Comparison of ENCODE assay signal across 9 cellular contexts in genomic region chr2:143451622-143452021, GRCh38.
DNase-seq lines count a peak whose midpoint lies in the region; ATAC-seq and TF ChIP-seq lines count a peak whose summit lies in the region.
"Had no signal": no experiment of that assay in that cellular context is flagged by ENCODE, and none has a peak within 500 bp of the region (broad histone marks: within the 10 kb centered on the region; RNA-seq: fewer than 3 reads in every experiment).

No MANE protein-coding gene starts in this region.

- no peak overlapping the region for H3K27ac ChIP-seq in HEK293 (ENCODE audit: extremely low read depth, low read depth, low read length)
- H3K27ac ChIP-seq: WERI-Rb-1 had no signal

- CTCF ChIA-PET in HEK293 (lab: Yijun Ruan, JAX) = no interaction called here

- peaks cover 20% of the 10 kb centered on the region for H3K4me1 ChIP-seq in HEK293 (ENCODE audit: control insufficient read depth, insufficient read depth, low read length)

- no peaks in the 10 kb centered on the region for H3K36me3 ChIP-seq in HEK293 (ENCODE audit: control insufficient read depth in 2 of 2, insufficient read depth in 1 of 2, low read length in 2 of 2)
- H3K36me3 ChIP-seq: WERI-Rb-1 had no signal

- peak; percentile 68 for ATAC-seq in GM18519 (IDR thresholded peaks at IDR 0.05; ENCODE audit: low FRiP score, unreplicated experiment)
- no peak for ATAC-seq in GM18511 (IDR thresholded peaks at IDR 0.05; ENCODE audit: unreplicated experiment)

- POLR2A ChIA-PET in HEK293 (lab: Yijun Ruan, JAX) = no interaction called here

- DNase-seq in MV-4-11 (lab: John Stamatoyannopoulos, UW) = peak; percentile 95
- DNase-seq in left kidney (ENCODE audit: low read depth, low spot score) = peak; percentile 50
- no peak for DNase-seq in nucleus accumbens (lab: John Stamatoyannopoulos, UW)
- DNase-seq in hepatic stellate cell (ENCODE audit: low spot score) = no peak
- DNase-seq in activated T-cell treated with anti-CD3 and anti-CD28 coated beads for 4 hours = no peak
- DNase-seq: WERI-Rb-1 had no signal

- TF ChIP-seq CTCF in HEK293 (tag by site-specific recombination; IDR thresholded peaks at IDR 0.05) = no peak

- H3K4me3 ChIP-seq in HEK293 (ENCODE audit: low read depth, low read length) = no peak overlapping the region

- H3K9me3 ChIP-seq in HEK293 (ENCODE audit: control insufficient read depth, insufficient read depth, low read depth, low read length) = no peaks in the 10 kb centered on the region

TF ChIP-seq in HEK293, 187 proteins besides CTCF, POLR2A, EP300 and RAD21 (continues in another document):
- TF ChIP-seq ZNF518A (tag by site-specific recombination; conservative IDR thresholded peaks at IDR 0.05; ENCODE audit: low read depth) (no peak), ZNF596 (tag by site-specific recombination; IDR thresholded peaks at IDR 0.05) (peak; percentile 55), ZNF629 (tag by site-specific recombination; IDR thresholded peaks at IDR 0.05) (0 out of 2 replicates have a peak, but pooled peaks have one; percentile 23), IKZF3 (tag by site-specific recombination; IDR thresholded peaks at IDR 0.05) (peak; percentile 87), ZNF416 (tag by site-specific recombination; IDR thresholded peaks at IDR 0.05) (no peak), ZNF426 (tag by site-specific recombination; IDR thresholded peaks at IDR 0.05) (no peak), ZNF561 (tag by site-specific recombination; IDR thresholded peaks at IDR 0.05; ENCODE audit: borderline replicate concordance) (peak; percentile 30; the same call in 1 of the 2 replicates), ZNF449 (tag by site-specific recombination; IDR thresholded peaks at IDR 0.05) (no peak), MYNN (tag by site-specific recombination; IDR thresholded peaks at IDR 0.05; ENCODE audit: borderline replicate concordance) (no peak), ZBTB20 (tag by site-specific recombination; IDR thresholded peaks at IDR 0.05) (no peak), MEIS1 (CRISPR knock-in tag; IDR thresholded peaks at IDR 0.05; ENCODE audit: borderline replicate concordance) (no peak), ZNF2 (tag by site-specific recombination; IDR thresholded peaks at IDR 0.05) (no peak), ZNF768 (tag by site-specific recombination; IDR thresholded peaks at IDR 0.05) (no peak), ZNF48 (tag by site-specific recombination; IDR thresholded peaks at IDR 0.05) (no peak), TCF7L2 (IDR thresholded peaks at IDR 0.05; ENCODE audit: borderline replicate concordance, low read depth, low read length) (peak; percentile 34; the same call in 1 of the 2 replicates), ZNF169 (tag by site-specific recombination; IDR thresholded peaks at IDR 0.05) (no peak), FEZF1 (tag by site-specific recombination; IDR thresholded peaks at IDR 0.05) (peak; percentile 90)
- TF ChIP-seq, protein P1, sequence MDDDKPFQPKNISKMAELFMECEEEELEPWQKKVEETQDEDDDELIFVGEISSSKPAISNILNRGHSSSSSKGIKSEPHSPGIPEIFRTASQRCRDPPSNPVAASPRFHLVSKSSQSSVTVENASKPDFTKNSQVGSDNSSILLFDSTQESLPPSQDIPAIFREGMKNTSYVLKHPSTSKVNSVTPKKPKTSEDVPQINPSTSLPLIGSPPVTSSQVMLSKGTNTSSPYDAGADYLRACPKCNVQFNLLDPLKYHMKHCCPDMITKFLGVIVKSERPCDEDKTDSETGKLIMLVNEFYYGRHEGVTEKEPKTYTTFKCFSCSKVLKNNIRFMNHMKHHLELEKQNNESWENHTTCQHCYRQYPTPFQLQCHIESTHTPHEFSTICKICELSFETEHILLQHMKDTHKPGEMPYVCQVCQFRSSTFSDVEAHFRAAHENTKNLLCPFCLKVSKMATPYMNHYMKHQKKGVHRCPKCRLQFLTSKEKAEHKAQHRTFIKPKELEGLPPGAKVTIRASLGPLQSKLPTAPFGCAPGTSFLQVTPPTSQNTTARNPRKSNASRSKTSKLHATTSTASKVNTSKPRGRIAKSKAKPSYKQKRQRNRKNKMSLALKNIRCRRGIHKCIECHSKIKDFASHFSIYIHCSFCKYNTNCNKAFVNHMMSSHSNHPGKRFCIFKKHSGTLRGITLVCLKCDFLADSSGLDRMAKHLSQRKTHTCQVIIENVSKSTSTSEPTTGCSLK (tag by site-specific recombination; IDR thresholded peaks at IDR 0.05) = no peak
- TF ChIP-seq, protein P2, sequence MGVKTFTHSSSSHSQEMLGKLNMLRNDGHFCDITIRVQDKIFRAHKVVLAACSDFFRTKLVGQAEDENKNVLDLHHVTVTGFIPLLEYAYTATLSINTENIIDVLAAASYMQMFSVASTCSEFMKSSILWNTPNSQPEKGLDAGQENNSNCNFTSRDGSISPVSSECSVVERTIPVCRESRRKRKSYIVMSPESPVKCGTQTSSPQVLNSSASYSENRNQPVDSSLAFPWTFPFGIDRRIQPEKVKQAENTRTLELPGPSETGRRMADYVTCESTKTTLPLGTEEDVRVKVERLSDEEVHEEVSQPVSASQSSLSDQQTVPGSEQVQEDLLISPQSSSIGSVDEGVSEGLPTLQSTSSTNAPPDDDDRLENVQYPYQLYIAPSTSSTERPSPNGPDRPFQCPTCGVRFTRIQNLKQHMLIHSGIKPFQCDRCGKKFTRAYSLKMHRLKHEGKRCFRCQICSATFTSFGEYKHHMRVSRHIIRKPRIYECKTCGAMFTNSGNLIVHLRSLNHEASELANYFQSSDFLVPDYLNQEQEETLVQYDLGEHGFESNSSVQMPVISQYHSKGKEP (tag by site-specific recombination; IDR thresholded peaks at IDR 0.05) = 0 out of 2 replicates have a peak, but pooled peaks have one; percentile 52
- TF ChIP-seq, protein P3, sequence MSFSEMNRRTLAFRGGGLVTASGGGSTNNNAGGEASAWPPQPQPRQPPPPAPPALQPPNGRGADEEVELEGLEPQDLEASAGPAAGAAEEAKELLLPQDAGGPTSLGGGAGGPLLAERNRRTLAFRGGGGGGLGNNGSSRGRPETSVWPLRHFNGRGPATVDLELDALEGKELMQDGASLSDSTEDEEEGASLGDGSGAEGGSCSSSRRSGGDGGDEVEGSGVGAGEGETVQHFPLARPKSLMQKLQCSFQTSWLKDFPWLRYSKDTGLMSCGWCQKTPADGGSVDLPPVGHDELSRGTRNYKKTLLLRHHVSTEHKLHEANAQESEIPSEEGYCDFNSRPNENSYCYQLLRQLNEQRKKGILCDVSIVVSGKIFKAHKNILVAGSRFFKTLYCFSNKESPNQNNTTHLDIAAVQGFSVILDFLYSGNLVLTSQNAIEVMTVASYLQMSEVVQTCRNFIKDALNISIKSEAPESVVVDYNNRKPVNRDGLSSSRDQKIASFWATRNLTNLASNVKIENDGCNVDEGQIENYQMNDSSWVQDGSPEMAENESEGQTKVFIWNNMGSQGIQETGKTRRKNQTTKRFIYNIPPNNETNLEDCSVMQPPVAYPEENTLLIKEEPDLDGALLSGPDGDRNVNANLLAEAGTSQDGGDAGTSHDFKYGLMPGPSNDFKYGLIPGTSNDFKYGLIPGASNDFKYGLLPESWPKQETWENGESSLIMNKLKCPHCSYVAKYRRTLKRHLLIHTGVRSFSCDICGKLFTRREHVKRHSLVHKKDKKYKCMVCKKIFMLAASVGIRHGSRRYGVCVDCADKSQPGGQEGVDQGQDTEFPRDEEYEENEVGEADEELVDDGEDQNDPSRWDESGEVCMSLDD (tag by site-specific recombination; IDR thresholded peaks at IDR 0.05) = no peak

Comparison
In these comparisons a context has a peak if more than half of its experiments do, and no peak if none do; other contexts are left out.
1. DNase-seq: peak in MV-4-11 (single experiment) and left kidney (single experiment); none in nucleus accumbens (0 of 56), hepatic stellate cell (single experiment) and activated T-cell treated with anti-CD3 and anti-CD28 coated beads for 4 hours (single experiment).